ENCODE assay signal across 10 cellular contexts in genomic region chr15:64695571-64695992, GRCh38.
DNase-seq lines count a peak whose midpoint lies in the region; ATAC-seq, FAIRE-seq and TF ChIP-seq lines count a peak whose summit lies in the region.
"Had no signal": no experiment of that assay in that cellular context is flagged by ENCODE, and none has a peak within 500 bp of the region (broad histone marks: within the 10 kb centered on the region; RNA-seq: fewer than 3 reads in every experiment).

No MANE protein-coding gene starts in this region.

- H3K36me3 Mint-ChIP-seq in CD8-positive, alpha-beta memory T cell, result peaks cover 0 to 44% (median 10%) of the 10 kb centered on the region in 3 donors

- no peak for DNase-seq in CD8-positive, alpha-beta memory T cell
- peak; percentile 90 for DNase-seq in NCI-H2227 (lab: John Stamatoyannopoulos, UW; ENCODE audit: unreplicated experiment)
- peak; percentile 36 for DNase-seq in colonic mucosa
- peak; percentile 88 for DNase-seq in pons (ENCODE audit: low spot score)
- no peak for DNase-seq in kidney
- no peak for DNase-seq in H4 (ENCODE audit: low spot score)
- DNase-seq in LoVo (ENCODE audit: low spot score), result no peak
- DNase-seq: activated naive CD4-positive, alpha-beta T cell treated with anti-CD3 and anti-CD28 coated beads, Interleukin-2, amount 10 ng/mL, durations not matched to agents 7 days and 5 days; EL had no signal

- H3K27me3 Mint-ChIP-seq in CD8-positive, alpha-beta memory T cell, result no peaks in the 10 kb centered on the region
- H3K27me3 Mint-ChIP-seq: activated naive CD4-positive, alpha-beta T cell treated with anti-CD3 and anti-CD28 coated beads, Interleukin-2, amount 10 ng/mL, durations not matched to agents 7 days and 5 days had no signal

- no peak for FAIRE-seq in kidney (lab: Jason Lieb, UNC)

- H3K9ac ChIP-seq in colonic mucosa (ENCODE audit: low read depth in 2 of 2, low read length in 2 of 2), result no peak overlapping the region
- H3K9ac ChIP-seq in kidney (ENCODE audit: low read length in 2 of 2), result no peak overlapping the region

- H3K4me1 Mint-ChIP-seq in CD8-positive, alpha-beta memory T cell, result peaks cover 39 to 65% (median 46%) of the 10 kb centered on the region in 3 donors

- no peak overlapping the region for H3K4me3 ChIP-seq in CD8-positive, alpha-beta memory T cell (ENCODE audit: low read length)
- no peak overlapping the region for H3K4me3 ChIP-seq in colonic mucosa
- no peak overlapping the region for H3K4me3 ChIP-seq in kidney (ENCODE audit: low read length in 2 of 2)

- H3K4me3 Mint-ChIP-seq in CD8-positive, alpha-beta memory T cell, result no peak overlapping the region
- H3K4me3 Mint-ChIP-seq: activated naive CD4-positive, alpha-beta T cell treated with anti-CD3 and anti-CD28 coated beads, Interleukin-2, amount 10 ng/mL, durations not matched to agents 7 days and 5 days had no signal

- POLR2A ChIA-PET in CD8-positive, alpha-beta memory T cell (lab: Charles Lee), result no interaction called here

- ATAC-seq in GM21825 (IDR thresholded peaks at IDR 0.05; ENCODE audit: unreplicated experiment), result no peak

- H3K36me3 ChIP-seq in CD8-positive, alpha-beta memory T cell (ENCODE audit: insufficient read depth, low read length), result peaks cover 11% of the 10 kb centered on the region
- no peaks in the 10 kb centered on the region for H3K36me3 ChIP-seq in colonic mucosa
- H3K36me3 ChIP-seq in kidney (ENCODE audit: control insufficient read depth in 1 of 2, insufficient read depth in 2 of 2, low read length in 2 of 2), result peaks cover 4 to 20% of the 10 kb centered on the region in 2 donors

- no peaks in the 10 kb centered on the region for H3K27me3 ChIP-seq in CD8-positive, alpha-beta memory T cell (ENCODE audit: insufficient read depth, low read length, poor library complexity, severe bottlenecking)
- no peaks in the 10 kb centered on the region for H3K27me3 ChIP-seq in colonic mucosa

- H3K9me3 Mint-ChIP-seq in CD8-positive, alpha-beta memory T cell, result no peaks in the 10 kb centered on the region
- H3K9me3 Mint-ChIP-seq: activated naive CD4-positive, alpha-beta T cell treated with anti-CD3 and anti-CD28 coated beads, Interleukin-2, amount 10 ng/mL, durations not matched to agents 7 days and 5 days had no signal

- TF ChIP-seq CTCF in colonic mucosa (IDR thresholded peaks at IDR 0.05) (no peak), kidney (IDR thresholded peaks at IDR 0.05; ENCODE audit: borderline replicate concordance, extremely low read depth, insufficient read depth) (no peak)

- H3K27ac Mint-ChIP-seq in CD8-positive, alpha-beta memory T cell, result peak overlapping the region in 2 of 8 donors; percentile 28 to 78
- H3K27ac Mint-ChIP-seq: activated naive CD4-positive, alpha-beta T cell treated with anti-CD3 and anti-CD28 coated beads, Interleukin-2, amount 10 ng/mL, durations not matched to agents 7 days and 5 days had no signal

- intact Hi-C loops in colonic mucosa (cut with DNase I) (no loop called here), kidney (cut with DNase I) (no loop called here)

- H3K4me1 ChIP-seq in CD8-positive, alpha-beta memory T cell (ENCODE audit: insufficient read depth, low read length), result peaks cover 22% of the 10 kb centered on the region
- no peaks in the 10 kb centered on the region for H3K4me1 ChIP-seq in colonic mucosa
- H3K4me1 ChIP-seq in kidney (ENCODE audit: control insufficient read depth in 1 of 2, insufficient read depth in 1 of 2, low read depth in 1 of 2, low read length in 2 of 2), result peaks cover 17 to 43% of the 10 kb centered on the region in 2 donors

- CTCF ChIA-PET in CD8-positive, alpha-beta memory T cell (lab: Charles Lee), result interaction anchor here (1.6 to 2.2 kb wide), 2 partner anchors 9 to 32 kb away, joined by 4 to 9 read pairs; no protein-coding TSS in a partner anchor

- peak overlapping the region; percentile 38 for H3K27ac ChIP-seq in CD8-positive, alpha-beta memory T cell (ENCODE audit: low read depth, low read length)
- peak overlapping the region; percentile 41 for H3K27ac ChIP-seq in colonic mucosa
- H3K27ac ChIP-seq in kidney (ENCODE audit: low read depth in 2 of 2, low read length in 2 of 2), result no peak overlapping the region

- H3K9me3 ChIP-seq in CD8-positive, alpha-beta memory T cell (ENCODE audit: low read length), result no peaks in the 10 kb centered on the region
- H3K9me3 ChIP-seq in colonic mucosa (no peaks in the 10 kb centered on the region), kidney (ENCODE audit: control insufficient read depth in 1 of 2, low read length in 2 of 2) (no peaks in the 10 kb centered on the region)

Comparison
In these comparisons a context has a peak if more than half of its experiments do, and no peak if none do; other contexts are left out.
1. DNase-seq: peak in NCI-H2227 (single experiment), colonic mucosa (single experiment) and pons (single experiment); none in CD8-positive, alpha-beta memory T cell (0 of 5), kidney (single experiment), H4 (single experiment) and LoVo (single experiment).
2. H3K27ac ChIP-seq: peak in CD8-positive, alpha-beta memory T cell (single experiment) and colonic mucosa (single experiment); none in kidney (0 of 2).